In the genomic region with DNA sequence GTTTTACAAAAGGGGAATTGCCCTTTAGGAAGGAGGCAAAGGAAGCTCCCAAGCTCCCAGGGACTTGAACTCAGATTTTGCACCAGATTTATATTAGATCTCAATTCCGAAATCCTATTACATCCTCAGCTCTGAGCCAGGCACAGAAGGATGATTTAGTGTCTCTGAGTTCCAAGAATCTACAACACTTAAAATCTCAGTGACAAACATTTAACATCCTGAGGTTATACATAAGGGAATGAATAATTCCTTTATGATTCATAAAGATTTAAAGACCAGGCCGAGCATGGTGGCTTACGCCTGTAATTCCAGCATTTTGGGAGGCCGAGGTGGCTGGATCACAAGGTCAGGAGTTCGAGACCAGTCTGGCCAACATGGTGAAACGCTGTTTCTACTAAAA, we compare ENCODE assay signal across 23 cellular contexts. TPM values are rescaled to one million over a fixed set of nuclear protein-coding genes. Genes with fewer than 3 reads are reported as not detected.
DNase-seq lines count a peak whose midpoint lies in the region; ATAC-seq, FAIRE-seq and TF ChIP-seq lines count a peak whose summit lies in the region.
"Had no signal": no experiment of that assay in that cellular context is flagged by ENCODE, and none has a peak within 500 bp of the region (broad histone marks: within the 10 kb centered on the region; RNA-seq: fewer than 3 reads in every experiment).

No MANE protein-coding gene starts in this region.

- POLR2A ChIA-PET in CD4-positive, alpha-beta memory T cell (lab: Charles Lee; ENCODE audit: partially characterized antibody), result interaction anchor here (0.6 to 15.6 kb wide), 3 partner anchors 15 to 60 kb away, joined by 3 to 521 read pairs (median 102); a partner anchor contains a TSS

- no peak for DNase-seq in CD4-positive, alpha-beta memory T cell
- no peak for DNase-seq in GM23248
- DNase-seq in astrocyte (ENCODE audit: low read depth), result no peak
- no peak for DNase-seq in osteoblast (ENCODE audit: insufficient read length, low spot score, missing footprints)
- no peak for DNase-seq in A172 (ENCODE audit: low spot score)
- DNase-seq: activated CD8-positive, alpha-beta T cell treated with anti-CD3 and anti-CD28 coated beads for 36 hours; activated naive CD4-positive, alpha-beta T cell treated with anti-CD3 and anti-CD28 coated beads, Interleukin-2, amount 50 U/mL, for 16 hours; activated T-cell treated with anti-CD3 and anti-CD28 coated beads for 4 hours; DMS79; effector CD4-positive, alpha-beta T cell; lower lobe of right lung; NCI-H1436; NCI-H510A treated with DMSO at 0.1 percent for 48 hours; stimulated activated CD4-positive, alpha-beta T cell treated with anti-CD3 and anti-CD28 coated beads, Interleukin-2, amount 100 ng/mL, for 48 hours; stimulated activated naive CD8-positive, alpha-beta T cell treated with anti-CD3 and anti-CD28 coated beads, Interleukin-15, Interleukin-2, amounts not matched to agents 100 U/mL and 50 U/mL, for 24 hours; thyroid gland had no signal

- WGBS in GM23248 (ENCODE audit: low coverage in 1 of 2, low lambda C conversion rate in 2 of 2, missing lambda C conversion rate in 2 of 2), 2 experiments, result 56 to 58% methylated on average over 6 of the region's 6 CpGs

- peaks cover 0 to 3% of the 10 kb centered on the region in 2 donors for H3K27me3 Mint-ChIP-seq in CD4-positive, alpha-beta memory T cell
- no peaks in the 10 kb centered on the region for H3K27me3 Mint-ChIP-seq in astrocyte (ENCODE audit: low read depth, unreplicated experiment)

- no peaks in the 10 kb centered on the region for H3K9me2 ChIP-seq in GM23248 (ENCODE audit: insufficient read depth)

- H3K9ac ChIP-seq in GM23248 (no peak overlapping the region), astrocyte (ENCODE audit: low read length) (no peak overlapping the region)

- H3K36me3 ChIP-seq in CD4-positive, alpha-beta memory T cell (ENCODE audit: insufficient read depth, low read length), result no peaks in the 10 kb centered on the region
- H3K36me3 ChIP-seq in GM23248 (ENCODE audit: low read depth) (no peaks in the 10 kb centered on the region), astrocyte (ENCODE audit: insufficient read depth, low read length) (no peaks in the 10 kb centered on the region), osteoblast (ENCODE audit: insufficient read depth, low read length) (no peaks in the 10 kb centered on the region)
- H3K36me3 ChIP-seq: ascending aorta, lower lobe of right lung, thyroid gland had no signal

- intact Hi-C loops in CD4-positive, alpha-beta memory T cell (cut with micrococcal nuclease), result no loop called here

- peaks cover 93% of the 10 kb centered on the region for H3K4me1 ChIP-seq in CD4-positive, alpha-beta memory T cell (ENCODE audit: insufficient read depth, low read length)
- peaks cover 80% of the 10 kb centered on the region for H3K4me1 ChIP-seq in GM23248 (ENCODE audit: insufficient read depth)
- peaks cover 67% of the 10 kb centered on the region for H3K4me1 ChIP-seq in astrocyte (ENCODE audit: insufficient read depth, low read length)
- H3K4me1 ChIP-seq in osteoblast (ENCODE audit: insufficient read depth, low read length), result peaks cover 73% of the 10 kb centered on the region

- peaks cover 47 to 93% (median 73%) of the 10 kb centered on the region in 4 donors for H3K4me1 Mint-ChIP-seq in CD4-positive, alpha-beta memory T cell
- H3K4me1 Mint-ChIP-seq in astrocyte (ENCODE audit: low read depth, unreplicated experiment), result peaks cover 61% of the 10 kb centered on the region

- in situ Hi-C loops in GM23248 (cut with MboI), result no loop called here

- ATAC-seq in GM21576 (IDR thresholded peaks at IDR 0.05; ENCODE audit: unreplicated experiment) (no peak), GM19023 (IDR thresholded peaks at IDR 0.05; ENCODE audit: unreplicated experiment) (no peak)
- ATAC-seq: activated CD8-positive, alpha-beta T cell treated with anti-CD3 and anti-CD28 coated beads for 36 hours; esophagus mucosa; lower lobe of right lung; stimulated activated naive CD8-positive, alpha-beta T cell treated with anti-CD3 and anti-CD28 coated beads, Interleukin-15, Interleukin-2, amounts not matched to agents 100 U/mL and 50 U/mL, for 24 hours had no signal

- H3K27ac Mint-ChIP-seq in CD4-positive, alpha-beta memory T cell, result peak overlapping the region in 4 of 7 donors; percentile 95 to 98 (median 96)
- H3K27ac Mint-ChIP-seq in astrocyte (ENCODE audit: unreplicated experiment), result peak overlapping the region; percentile 30
- H3K27ac Mint-ChIP-seq: activated CD8-positive, alpha-beta T cell treated with anti-CD3 and anti-CD28 coated beads for 36 hours had no signal

- FAIRE-seq in astrocyte (lab: Jason Lieb, UNC), result no peak
- FAIRE-seq: frontal cortex, H54, keratinocyte had no signal

- H3K4me3 ChIP-seq in CD4-positive, alpha-beta memory T cell (ENCODE audit: low read length in 2 of 2), result no peak overlapping the region
- H3K4me3 ChIP-seq in GM23248, result no peak overlapping the region
- H3K4me3 ChIP-seq in astrocyte (ENCODE audit: insufficient read depth, low read depth, low read length), result no peak overlapping the region
- no peak overlapping the region for H3K4me3 ChIP-seq in osteoblast (ENCODE audit: insufficient read depth, low read length)
- H3K4me3 ChIP-seq: ascending aorta, lower lobe of right lung, thyroid gland had no signal

- H3K36me3 Mint-ChIP-seq in CD4-positive, alpha-beta memory T cell, result peaks cover 0 to 6% of the 10 kb centered on the region in 2 donors
- H3K36me3 Mint-ChIP-seq in astrocyte (ENCODE audit: low read depth, unreplicated experiment), result no peaks in the 10 kb centered on the region

- H3K79me2 ChIP-seq in GM23248 (ENCODE audit: insufficient read depth), result peaks cover 11% of the 10 kb centered on the region; the same call in 1 of the 2 replicates
- no peaks in the 10 kb centered on the region for H3K79me2 ChIP-seq in astrocyte (ENCODE audit: insufficient read depth, low read length)
- no peaks in the 10 kb centered on the region for H3K79me2 ChIP-seq in osteoblast (ENCODE audit: insufficient read depth, low read length)

- H3F3A ChIP-seq in GM23248 (ENCODE audit: insufficient read depth), result peaks cover 75% of the 10 kb centered on the region

- TF ChIP-seq CTCF in astrocyte (IDR thresholded peaks at IDR 0.05; ENCODE audit: insufficient read depth, low read depth, low read length) (no peak), osteoblast (IDR thresholded peaks at IDR 0.05; ENCODE audit: extremely low read depth, low read depth, low read length) (no peak)

- peak overlapping the region in 2 of 8 donors; percentile 25 to 44 for H3K4me3 Mint-ChIP-seq in CD4-positive, alpha-beta memory T cell
- no peak overlapping the region for H3K4me3 Mint-ChIP-seq in astrocyte (ENCODE audit: unreplicated experiment)
- H3K4me3 Mint-ChIP-seq: activated CD8-positive, alpha-beta T cell treated with anti-CD3 and anti-CD28 coated beads for 36 hours had no signal

- no peaks in the 10 kb centered on the region for H3K9me3 ChIP-seq in CD4-positive, alpha-beta memory T cell (ENCODE audit: control insufficient read depth in 1 of 2, low read length in 2 of 2)
- no peaks in the 10 kb centered on the region for H3K9me3 ChIP-seq in GM23248 (ENCODE audit: low read depth)
- no peaks in the 10 kb centered on the region for H3K9me3 ChIP-seq in astrocyte (ENCODE audit: insufficient read depth, low read depth, low read length)
- no peaks in the 10 kb centered on the region for H3K9me3 ChIP-seq in osteoblast (ENCODE audit: low read depth, low read length)
- H3K9me3 ChIP-seq: ascending aorta, lower lobe of right lung, thyroid gland had no signal

- H3K27me3 ChIP-seq in CD4-positive, alpha-beta memory T cell (ENCODE audit: insufficient read depth, low read length), result no peaks in the 10 kb centered on the region
- H3K27me3 ChIP-seq in GM23248 (replicated peaks; ENCODE audit: insufficient read depth), result no peaks in the 10 kb centered on the region
- no peaks in the 10 kb centered on the region for H3K27me3 ChIP-seq in astrocyte (ENCODE audit: insufficient read depth, low read length)
- no peaks in the 10 kb centered on the region for H3K27me3 ChIP-seq in osteoblast (ENCODE audit: insufficient read depth, low read length)
- H3K27me3 ChIP-seq: ascending aorta, thyroid gland had no signal

- no peak overlapping the region for H3K4me2 ChIP-seq in GM23248 (ENCODE audit: unreplicated experiment)
- H3K4me2 ChIP-seq in astrocyte (ENCODE audit: low read length), result no peak overlapping the region
- H3K4me2 ChIP-seq in osteoblast (ENCODE audit: insufficient read depth, low read length), result no peak overlapping the region

- CTCF ChIA-PET in CD4-positive, alpha-beta memory T cell (lab: Charles Lee; ENCODE audit: partially characterized antibody), result interaction anchor here (0.8 to 14.0 kb wide), 7 partner anchors 8 to 98 kb away, joined by 3 to 319 read pairs (median 146); a partner anchor contains a TSS

- no peak overlapping the region for H2AFZ ChIP-seq in GM23248
- no peak overlapping the region for H2AFZ ChIP-seq in astrocyte (ENCODE audit: low read depth, low read length)
- no peak overlapping the region for H2AFZ ChIP-seq in osteoblast (ENCODE audit: low read length)

- H4K20me1 ChIP-seq in GM23248 (ENCODE audit: insufficient read depth), result no peaks in the 10 kb centered on the region
- no peaks in the 10 kb centered on the region for H4K20me1 ChIP-seq in astrocyte (ENCODE audit: insufficient read depth, low read length)
- no peaks in the 10 kb centered on the region for H4K20me1 ChIP-seq in osteoblast (ENCODE audit: insufficient read depth, low read length)

- H3K27ac ChIP-seq in CD4-positive, alpha-beta memory T cell (ENCODE audit: low read depth, low read length), result no peak overlapping the region
- peak overlapping the region; percentile 32; the same call in 1 of the 2 replicates for H3K27ac ChIP-seq in GM23248
- H3K27ac ChIP-seq in astrocyte (ENCODE audit: low read depth, low read length), result no peak overlapping the region
- H3K27ac ChIP-seq in osteoblast (ENCODE audit: low read depth, low read length), result peak overlapping the region; percentile 17
- H3K27ac ChIP-seq: ascending aorta, lower lobe of right lung, thyroid gland had no signal

- H3K9me3 Mint-ChIP-seq in CD4-positive, alpha-beta memory T cell, result no peaks in the 10 kb centered on the region
- peaks cover 3% of the 10 kb centered on the region for H3K9me3 Mint-ChIP-seq in astrocyte (ENCODE audit: unreplicated experiment)
- H3K9me3 Mint-ChIP-seq: activated CD8-positive, alpha-beta T cell treated with anti-CD3 and anti-CD28 coated beads for 36 hours had no signal

RNA-seq across cellular contexts. Expression of a gene that starts 16.5 kb away (rescaled TPM):
- total RNA-seq in CD4-positive, alpha-beta memory T cell, result 10 to 100 TPM; 93.5 to 94.0 TPM
- polyA plus RNA-seq in CD4-positive, alpha-beta memory T cell, result 10 to 100 TPM; 25.5 to 36.7 TPM
- 135 and 153 TPM in 2 replicates for total RNA-seq in GM23248 (2014; rRNA removed; shearing (Covaris generic))
- polyA plus RNA-seq in GM23248 (2016; fragmentation: Nextera tagmentation; extraction: Ambion mirVana), result 191 and 193 TPM in 2 replicates
- total RNA-seq in astrocyte (96.7 and 122 TPM in 2 replicates), osteoblast (96.3 and 131 TPM in 2 replicates)
- total RNA-seq in A172 (2014; rRNA removed; shearing (Covaris generic)), result 112 and 159 TPM in 2 replicates

RNA-seq across cellular contexts. Expression of a gene that starts 44.8 kb away (rescaled TPM):
- 10 to 100 TPM; 23.3 to 24.9 TPM for total RNA-seq in CD4-positive, alpha-beta memory T cell
- polyA plus RNA-seq in CD4-positive, alpha-beta memory T cell, result 10 to 100 TPM; 40.2 to 71.1 TPM
- total RNA-seq in GM23248 (2014; rRNA removed; shearing (Covaris generic)), result 7.1 and 9.5 TPM in 2 replicates
- polyA plus RNA-seq in GM23248 (2016; fragmentation: Nextera tagmentation; extraction: Ambion mirVana), result 55.4 and 57.8 TPM in 2 replicates
- 17.9 and 25.3 TPM in 2 replicates for total RNA-seq in astrocyte
- 7.7 and 10.1 TPM in 2 replicates for total RNA-seq in osteoblast
- 19.9 and 23.5 TPM in 2 replicates for total RNA-seq in A172 (2014; rRNA removed; shearing (Covaris generic))

Comparison
In these comparisons a context has a peak if more than half of its experiments do, and no peak if none do; other contexts are left out.
1. H3K27ac ChIP-seq: peak in GM23248 (single experiment) and osteoblast (single experiment); none in CD4-positive, alpha-beta memory T cell (single experiment) and astrocyte (single experiment).